ENCODE assay signal across 8 cellular contexts in genomic region chr20:1122388-1123315, GRCh38. TPM values are rescaled to one million over a fixed set of nuclear protein-coding genes. Genes with fewer than 3 reads are reported as not detected.
DNase-seq lines count a peak whose midpoint lies in the region; ATAC-seq and TF ChIP-seq lines count a peak whose summit lies in the region.

No MANE protein-coding gene starts in this region.

- CTCF ChIA-PET in BJ (lab: Yijun Ruan, JAX): no interaction called here
- CTCF ChIA-PET in activated CD8-positive, alpha-beta T cell treated with anti-CD3 and anti-CD28 coated beads for 36 hours (lab: Charles Lee): interaction anchor here (4.1 kb wide), 1 partner anchor 14 kb away, joined by 22 read pairs; no protein-coding TSS in a partner anchor

- H3K4me3 ChIP-seq in BJ (ENCODE audit: low read depth, low read length): no peak overlapping the region
- H3K4me3 ChIP-seq in right atrium auricular region: no peak overlapping the region
- no peak overlapping the region for H3K4me3 ChIP-seq in effector memory CD4-positive, alpha-beta T cell (ENCODE audit: insufficient read depth, low read depth, low read length, poor library complexity, severe bottlenecking)

- peaks cover 10% of the 10 kb centered on the region for H3K36me3 ChIP-seq in BJ (ENCODE audit: control insufficient read depth, insufficient read depth, low read length)
- peaks cover 25% of the 10 kb centered on the region for H3K36me3 ChIP-seq in right atrium auricular region
- peaks cover 27% of the 10 kb centered on the region for H3K36me3 ChIP-seq in effector memory CD4-positive, alpha-beta T cell (ENCODE audit: control insufficient read depth, insufficient read depth, low read length)

- H3K27me3 ChIP-seq in BJ (ENCODE audit: control insufficient read depth, insufficient read depth, low read length) (no peaks in the 10 kb centered on the region), right atrium auricular region (no peaks in the 10 kb centered on the region)
- H3K27me3 ChIP-seq in effector memory CD4-positive, alpha-beta T cell (replicated peaks; ENCODE audit: control insufficient read depth, insufficient read depth, low read length, poor library complexity, severe bottlenecking): no peaks in the 10 kb centered on the region

- H3K36me3 Mint-ChIP-seq in HFFc6 (ENCODE audit: low read depth): peaks cover 39% of the 10 kb centered on the region
- peaks cover 53% of the 10 kb centered on the region for H3K36me3 Mint-ChIP-seq in activated CD8-positive, alpha-beta T cell treated with anti-CD3 and anti-CD28 coated beads for 36 hours (ENCODE audit: low read depth)

- peaks cover 62% of the 10 kb centered on the region for H3K4me1 Mint-ChIP-seq in HFFc6 (ENCODE audit: low read depth)
- peaks cover 52% of the 10 kb centered on the region for H3K4me1 Mint-ChIP-seq in activated CD8-positive, alpha-beta T cell treated with anti-CD3 and anti-CD28 coated beads for 36 hours (ENCODE audit: low read depth)

- no peak for ATAC-seq in activated CD8-positive, alpha-beta T cell treated with anti-CD3 and anti-CD28 coated beads for 36 hours
- ATAC-seq in HG02852 (IDR thresholded peaks at IDR 0.05; ENCODE audit: unreplicated experiment): no peak

- no peaks in the 10 kb centered on the region for H3K9me3 ChIP-seq in right atrium auricular region
- H3K9me3 ChIP-seq in effector memory CD4-positive, alpha-beta T cell (ENCODE audit: control insufficient read depth, low read length): no peaks in the 10 kb centered on the region

- no peak for TF ChIP-seq CTCF in BJ (IDR thresholded peaks at IDR 0.05; ENCODE audit: insufficient read depth, low read depth, low read length)
- no peak for TF ChIP-seq CTCF in HFFc6 (IDR thresholded peaks at IDR 0.05)
- no peak for TF ChIP-seq CTCF in activated CD8-positive, alpha-beta T cell treated with anti-CD3 and anti-CD28 coated beads for 36 hours (IDR thresholded peaks at IDR 0.05)
- no peak for TF ChIP-seq CTCF in right atrium auricular region (IDR thresholded peaks at IDR 0.05)

- intact Hi-C loops in activated CD8-positive, alpha-beta T cell treated with anti-CD3 and anti-CD28 coated beads for 36 hours (cut with micrococcal nuclease): no loop called here

- H3K27ac ChIP-seq in right atrium auricular region (peak overlapping the region; percentile 38 to 46), substantia nigra (ENCODE audit: low read depth, low read length, poor library complexity, severe bottlenecking) (peak overlapping the region; percentile 31)
- H3K27ac ChIP-seq in effector memory CD4-positive, alpha-beta T cell (ENCODE audit: insufficient read depth, low read length, poor library complexity, severe bottlenecking): no peak overlapping the region

- peaks cover 0 to 56% of the 10 kb centered on the region in 2 donors for H3K4me1 ChIP-seq in right atrium auricular region
- peaks cover 24% of the 10 kb centered on the region for H3K4me1 ChIP-seq in effector memory CD4-positive, alpha-beta T cell (ENCODE audit: control insufficient read depth, insufficient read depth, low read length, poor library complexity, severe bottlenecking)

- H3K27me3 Mint-ChIP-seq in HFFc6 (ENCODE audit: insufficient read depth): no peaks in the 10 kb centered on the region
- no peaks in the 10 kb centered on the region for H3K27me3 Mint-ChIP-seq in activated CD8-positive, alpha-beta T cell treated with anti-CD3 and anti-CD28 coated beads for 36 hours

- peak; percentile 14 for DNase-seq in BJ (ENCODE audit: low read depth)
- peak; percentile 26 for DNase-seq in HFFc6
- DNase-seq in activated CD8-positive, alpha-beta T cell treated with anti-CD3 and anti-CD28 coated beads for 36 hours: no peak
- no peak for DNase-seq in right atrium auricular region (ENCODE audit: low spot score)
- peak in 14 of 49 donors; percentile 1 to 22 (median 6) for DNase-seq in substantia nigra (lab: John Stamatoyannopoulos, UW)
- DNase-seq in effector memory CD4-positive, alpha-beta T cell: no peak
- DNase-seq in NCI-H1930 (lab: John Stamatoyannopoulos, UW): no peak

- no peaks in the 10 kb centered on the region for H3K9me3 Mint-ChIP-seq in HFFc6
- H3K9me3 Mint-ChIP-seq in activated CD8-positive, alpha-beta T cell treated with anti-CD3 and anti-CD28 coated beads for 36 hours: no peaks in the 10 kb centered on the region

- peak overlapping the region; percentile 73 for H3K4me3 Mint-ChIP-seq in HFFc6
- H3K4me3 Mint-ChIP-seq in activated CD8-positive, alpha-beta T cell treated with anti-CD3 and anti-CD28 coated beads for 36 hours: peak overlapping the region; percentile 31

- peak overlapping the region; percentile 75 for H3K27ac Mint-ChIP-seq in HFFc6
- H3K27ac Mint-ChIP-seq in activated CD8-positive, alpha-beta T cell treated with anti-CD3 and anti-CD28 coated beads for 36 hours: peak overlapping the region; percentile 53

- POLR2A ChIA-PET in BJ (lab: Charles Lee): no interaction called here
- POLR2A ChIA-PET in activated CD8-positive, alpha-beta T cell treated with anti-CD3 and anti-CD28 coated beads for 36 hours (lab: Charles Lee): no interaction called here

RNA-seq across cellular contexts. Expression of gene PSMF1, which starts 4.2 kb away (rescaled TPM):
- 87.5 and 154 TPM in 2 replicates for polyA plus RNA-seq in BJ (2011; rRNA removed)
- polyA minus RNA-seq in BJ (2011; rRNA and poly(A)+ RNA removed): 35.3 and 55.7 TPM in 2 replicates
- total RNA-seq in HFFc6 (2021; fragmentation: NEBNext Ultra II Directional; extraction: Animal tissue kit (Norgen Biotek cat#: 25700)): 100 to 1,000 TPM; 179 to 208 (median 199) TPM
- total RNA-seq in activated CD8-positive, alpha-beta T cell treated with anti-CD3 and anti-CD28 coated beads for 36 hours: 100 to 1,000 TPM; 150 to 154 TPM
- total RNA-seq in right atrium auricular region: 100 to 1,000 TPM in 1 of 2 donors, 10 to 100 TPM in 1; 88.6 to 116 TPM

Comparison
In these comparisons a context has a peak if more than half of its experiments do, and no peak if none do; other contexts are left out.
1. DNase-seq: peak in BJ (single experiment) and HFFc6 (single experiment); none in activated CD8-positive, alpha-beta T cell treated with anti-CD3 and anti-CD28 coated beads for 36 hours (single experiment), right atrium auricular region (single experiment), effector memory CD4-positive, alpha-beta T cell (0 of 3) and NCI-H1930 (0 of 2).